ENCODE assay signal across 14 cellular contexts in genomic region chr10:92222603-92223275, GRCh38.
DNase-seq lines count a peak whose midpoint lies in the region; ATAC-seq and TF ChIP-seq lines count a peak whose summit lies in the region.
"Had no signal": no experiment of that assay in that cellular context is flagged by ENCODE, and none has a peak within 500 bp of the region (broad histone marks: within the 10 kb centered on the region; RNA-seq: fewer than 3 reads in every experiment).

No MANE protein-coding gene starts in this region.

- peak; percentile 79 for DNase-seq in GM03348 (ENCODE audit: low spot score)
- peak; percentile 94 for DNase-seq in RWPE1 (ENCODE audit: low spot score)
- DNase-seq in epithelial cell of prostate (ENCODE audit: low read depth, low spot score) = no peak
- no peak for DNase-seq in omental fat pad (ENCODE audit: low spot score)
- no peak for DNase-seq in stimulated activated CD4-positive, alpha-beta T cell treated with anti-CD3 and anti-CD28 coated beads, Interleukin-4, amount 100 ng/mL, for 24 hours
- no peak for DNase-seq in NAMALWA (ENCODE audit: low spot score)
- no peak for DNase-seq in NCI-H1417 (lab: John Stamatoyannopoulos, UW)
- DNase-seq in COR-L47 (lab: John Stamatoyannopoulos, UW) = no peak
- DNase-seq: activated B cell treated with CpG ODN at 0.5 μM for 24 hours; CD4-positive, CD25-positive, alpha-beta regulatory T cell; KG1; NCI-H187 treated with DMSO at 0.1 percent for 48 hours; NCI-H748 treated with DMSO at 0.1 percent for 48 hours had no signal

- TF ChIP-seq CTCF in RWPE1 (conservative IDR thresholded peaks at IDR 0.05; ENCODE audit: low read depth) (no peak), omental fat pad (IDR thresholded peaks at IDR 0.05) (no peak)

- peak; percentile 70 for ATAC-seq in omental fat pad (ENCODE audit: low FRiP score)

- CTCF ChIA-PET in RWPE1 (lab: Yijun Ruan, JAX) = interaction anchor here (0.6 to 0.8 kb wide), 3 partner anchors 22 to 135 kb away, joined by 3 to 4 read pairs (median 4); partner anchors contain the start of genes CPEB3 and MARCHF5

- POLR2A ChIA-PET in RWPE1 (lab: Yijun Ruan, JAX; ENCODE audit: low non-redundant PET) = interaction anchor here (0.5 to 0.6 kb wide), 3 partner anchors 17 to 1239 kb away, joined by 3 to 5 read pairs (median 3); no protein-coding TSS in a partner anchor

- H3K27ac ChIP-seq in RWPE1 (no peak overlapping the region), epithelial cell of prostate (peak overlapping the region; percentile 71)
- H3K27ac ChIP-seq: neutrophil had no signal

Comparison
In these comparisons a context has a peak if more than half of its experiments do, and no peak if none do; other contexts are left out.
1. DNase-seq: peak in GM03348 (single experiment) and RWPE1 (single experiment); none in epithelial cell of prostate (single experiment), omental fat pad (single experiment), stimulated activated CD4-positive, alpha-beta T cell treated with anti-CD3 and anti-CD28 coated beads, Interleukin-4, amount 100 ng/mL, for 24 hours (single experiment), NAMALWA (single experiment), NCI-H1417 (0 of 3) and COR-L47 (single experiment).